ENCODE assay signal across 1 cellular context in the genomic region with DNA sequence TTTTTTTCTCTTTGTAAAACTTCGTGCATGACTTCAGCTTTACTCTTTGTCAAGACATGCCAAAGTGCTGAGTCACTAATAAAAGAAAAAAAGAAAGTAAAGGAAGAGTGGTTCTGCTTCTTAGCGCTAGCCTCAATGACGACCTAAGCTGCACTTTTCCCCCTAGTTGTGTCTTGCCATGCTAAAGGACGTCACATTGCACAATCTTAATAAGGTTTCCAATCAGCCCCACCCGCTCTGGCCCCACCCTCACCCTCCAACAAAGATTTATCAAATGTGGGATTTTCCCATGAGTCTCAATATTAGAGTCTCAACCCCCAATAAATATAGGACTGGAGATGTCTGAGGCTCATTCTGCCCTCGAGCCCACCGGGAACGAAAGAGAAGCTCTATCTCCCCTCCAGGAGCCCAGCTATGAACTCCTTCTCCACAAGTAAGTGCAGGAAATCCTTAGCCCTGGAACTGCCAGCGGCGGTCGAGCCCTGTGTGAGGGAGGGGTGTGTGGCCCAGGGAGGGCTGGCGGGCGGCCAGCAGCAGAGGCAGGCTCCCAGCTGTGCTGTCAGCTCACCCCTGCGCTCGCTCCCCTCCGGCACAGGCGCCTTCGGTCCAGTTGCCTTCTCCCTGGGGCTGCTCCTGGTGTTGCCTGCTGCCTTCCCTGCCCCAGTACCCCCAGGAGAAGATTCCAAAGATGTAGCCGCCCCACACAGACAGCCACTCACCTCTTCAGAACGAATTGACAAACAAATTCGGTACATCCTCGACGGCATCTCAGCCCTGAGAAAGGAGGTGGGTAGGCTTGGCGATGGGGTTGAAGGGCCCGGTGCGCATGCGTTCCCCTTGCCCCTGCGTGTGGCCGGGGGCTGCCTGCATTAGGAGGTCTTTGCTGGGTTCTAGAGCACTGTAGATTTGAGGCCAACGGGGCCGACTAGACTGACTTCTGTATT.
TF ChIP-seq lines count a peak whose summit lies in the region.

A gene (plus strand): TSS at position 352 of the 944 bp plus-strand sequence. CDS start 63 bp downstream, at position 415.

TF ChIP-seq in endothelial cell of umbilical vein, 7 proteins besides CTCF, POLR2A, EP300 and RAD21 (continued from another document):
- no peak for TF ChIP-seq EZH2 (IDR thresholded peaks at IDR 0.05; ENCODE audit: borderline replicate concordance, low read depth, low read length, severe bottlenecking)
- peak; percentile 87 for TF ChIP-seq POLR2AphosphoS5 (IDR thresholded peaks at IDR 0.05; ENCODE audit: insufficient read depth, low read depth, low read length)
- peak; percentile 66 for TF ChIP-seq JUN (IDR thresholded peaks at IDR 0.05; ENCODE audit: borderline replicate concordance, insufficient read depth, insufficient read length, low read depth)
- TF ChIP-seq FOS (IDR thresholded peaks at IDR 0.05; ENCODE audit: borderline replicate concordance, insufficient read depth, low read length) = peak; percentile 66
